8 cellular contexts compared by ENCODE assay signal in genomic region chr19:10601999-10602329, GRCh38. TPM values are rescaled to one million over a fixed set of nuclear protein-coding genes. Genes with fewer than 3 reads are reported as not detected.
DNase-seq lines count a peak whose midpoint lies in the region; ATAC-seq and TF ChIP-seq lines count a peak whose summit lies in the region.

No MANE protein-coding gene starts in this region.

- DNase-seq in activated CD4-positive, alpha-beta T cell treated with anti-CD3 and anti-CD28 coated beads, Interleukin-2, amount 10 ng/mL, durations not matched to agents 7 days and 5 days = no peak
- DNase-seq in activated CD4-positive, alpha-beta T cell treated with anti-CD3 and anti-CD28 coated beads, Interleukin-2, amount 50 U/mL, for 4 hours = no peak
- DNase-seq in WERI-Rb-1 (no peak), glutamatergic neuron (no peak)
- DNase-seq in stimulated activated naive CD8-positive, alpha-beta T cell treated with anti-CD3 and anti-CD28 coated beads, Interleukin-15, amount 100 ng/mL, for 72 hours = no peak

- POLR2A ChIA-PET in activated CD4-positive, alpha-beta T cell treated with anti-CD3 and anti-CD28 coated beads, Interleukin-2, amount 10 ng/mL, durations not matched to agents 7 days and 5 days (lab: Charles Lee) = no interaction called here

- H3K4me3 ChIP-seq in WERI-Rb-1 (ENCODE audit: low read depth, low read length) = peak overlapping the region; percentile 2; the same call in 1 of the 2 replicates

- ATAC-seq in stimulated activated naive CD8-positive, alpha-beta T cell treated with anti-CD3 and anti-CD28 coated beads, Interleukin-15, amount 100 ng/mL, for 72 hours = no peak
- no peak for ATAC-seq in HG02610 (IDR thresholded peaks at IDR 0.05; ENCODE audit: unreplicated experiment)
- ATAC-seq in GM18519 (IDR thresholded peaks at IDR 0.05; ENCODE audit: low FRiP score, unreplicated experiment) = no peak
- ATAC-seq in HG02588 (IDR thresholded peaks at IDR 0.05; ENCODE audit: unreplicated experiment) = no peak

- peak overlapping the region; percentile 70 for H3K4me3 Mint-ChIP-seq in activated CD4-positive, alpha-beta T cell treated with anti-CD3 and anti-CD28 coated beads, Interleukin-2, amount 10 ng/mL, durations not matched to agents 7 days and 5 days
- H3K4me3 Mint-ChIP-seq in glutamatergic neuron (ENCODE audit: unreplicated experiment) = peak overlapping the region; percentile 71
- H3K4me3 Mint-ChIP-seq in stimulated activated naive CD8-positive, alpha-beta T cell treated with anti-CD3 and anti-CD28 coated beads, Interleukin-15, amount 100 ng/mL, for 72 hours = peak overlapping the region; percentile 58 to 68

- no peaks in the 10 kb centered on the region for H3K36me3 ChIP-seq in WERI-Rb-1

- H3K27ac ChIP-seq in WERI-Rb-1 = no peak overlapping the region

- no peaks in the 10 kb centered on the region for H3K9me3 Mint-ChIP-seq in activated CD4-positive, alpha-beta T cell treated with anti-CD3 and anti-CD28 coated beads, Interleukin-2, amount 10 ng/mL, durations not matched to agents 7 days and 5 days
- H3K9me3 Mint-ChIP-seq in glutamatergic neuron (ENCODE audit: unreplicated experiment) = peaks cover 4% of the 10 kb centered on the region
- no peaks in the 10 kb centered on the region for H3K9me3 Mint-ChIP-seq in stimulated activated naive CD8-positive, alpha-beta T cell treated with anti-CD3 and anti-CD28 coated beads, Interleukin-15, amount 100 ng/mL, for 72 hours

- H3K27me3 ChIP-seq in WERI-Rb-1 (ENCODE audit: insufficient read depth, low read depth, severe bottlenecking) = no peaks in the 10 kb centered on the region

- H3K27me3 Mint-ChIP-seq in activated CD4-positive, alpha-beta T cell treated with anti-CD3 and anti-CD28 coated beads, Interleukin-2, amount 10 ng/mL, durations not matched to agents 7 days and 5 days = peaks cover 8% of the 10 kb centered on the region
- H3K27me3 Mint-ChIP-seq in glutamatergic neuron (ENCODE audit: unreplicated experiment) = no peaks in the 10 kb centered on the region
- H3K27me3 Mint-ChIP-seq in stimulated activated naive CD8-positive, alpha-beta T cell treated with anti-CD3 and anti-CD28 coated beads, Interleukin-15, amount 100 ng/mL, for 72 hours = no peaks in the 10 kb centered on the region

- peaks cover 9% of the 10 kb centered on the region for H3K36me3 Mint-ChIP-seq in activated CD4-positive, alpha-beta T cell treated with anti-CD3 and anti-CD28 coated beads, Interleukin-2, amount 10 ng/mL, durations not matched to agents 7 days and 5 days (ENCODE audit: low read depth)
- H3K36me3 Mint-ChIP-seq in glutamatergic neuron (ENCODE audit: unreplicated experiment) = peaks cover 12% of the 10 kb centered on the region

- H3K4me1 Mint-ChIP-seq in activated CD4-positive, alpha-beta T cell treated with anti-CD3 and anti-CD28 coated beads, Interleukin-2, amount 10 ng/mL, durations not matched to agents 7 days and 5 days = peaks cover 24% of the 10 kb centered on the region
- peaks cover 4% of the 10 kb centered on the region for H3K4me1 Mint-ChIP-seq in glutamatergic neuron (ENCODE audit: low read depth, unreplicated experiment)
- H3K4me1 Mint-ChIP-seq in stimulated activated naive CD8-positive, alpha-beta T cell treated with anti-CD3 and anti-CD28 coated beads, Interleukin-15, amount 100 ng/mL, for 72 hours = peaks cover 23% of the 10 kb centered on the region

- TF ChIP-seq CTCF in WERI-Rb-1 (IDR thresholded peaks at IDR 0.05; ENCODE audit: low read depth, low read length) (no peak), glutamatergic neuron (IDR thresholded peaks at IDR 0.05; ENCODE audit: partially characterized antibody, unreplicated experiment) (no peak)

- peak overlapping the region; percentile 85 for H3K27ac Mint-ChIP-seq in activated CD4-positive, alpha-beta T cell treated with anti-CD3 and anti-CD28 coated beads, Interleukin-2, amount 10 ng/mL, durations not matched to agents 7 days and 5 days
- H3K27ac Mint-ChIP-seq in glutamatergic neuron (ENCODE audit: unreplicated experiment) = peak overlapping the region; percentile 72
- peak overlapping the region in 1 of 2 donors; percentile 82 for H3K27ac Mint-ChIP-seq in stimulated activated naive CD8-positive, alpha-beta T cell treated with anti-CD3 and anti-CD28 coated beads, Interleukin-15, amount 100 ng/mL, for 72 hours

- CTCF ChIA-PET in activated CD4-positive, alpha-beta T cell treated with anti-CD3 and anti-CD28 coated beads, Interleukin-2, amount 10 ng/mL, durations not matched to agents 7 days and 5 days (lab: Charles Lee) = interaction anchor here (0.9 to 2.3 kb wide), 6 partner anchors 21 to 186 kb away, joined by 3 to 11 read pairs (median 4); no protein-coding TSS in a partner anchor

- no peaks in the 10 kb centered on the region for H3K9me3 ChIP-seq in WERI-Rb-1 (ENCODE audit: severe bottlenecking)

RNA-seq across cellular contexts. Expression of gene AP1M2, which starts 14.9 kb away (rescaled TPM):
- not detected for total RNA-seq in activated CD4-positive, alpha-beta T cell treated with anti-CD3 and anti-CD28 coated beads, Interleukin-2, amount 10 ng/mL, durations not matched to agents 7 days and 5 days
- total RNA-seq in glutamatergic neuron (ENCODE audit: unreplicated experiment) = 1.2 TPM

RNA-seq across cellular contexts. Expression of gene SLC44A2, which starts 23.4 kb away (rescaled TPM):
- total RNA-seq in activated CD4-positive, alpha-beta T cell treated with anti-CD3 and anti-CD28 coated beads, Interleukin-2, amount 10 ng/mL, durations not matched to agents 7 days and 5 days = 100 to 1,000 TPM; 162 to 189 TPM
- total RNA-seq in glutamatergic neuron (ENCODE audit: unreplicated experiment) = 129 TPM

RNA-seq across cellular contexts. Expression of gene CDKN2D, which starts 33.2 kb away (rescaled TPM):
- total RNA-seq in activated CD4-positive, alpha-beta T cell treated with anti-CD3 and anti-CD28 coated beads, Interleukin-2, amount 10 ng/mL, durations not matched to agents 7 days and 5 days = 10 to 100 TPM; 78.6 to 88.9 TPM
- total RNA-seq in glutamatergic neuron (ENCODE audit: unreplicated experiment) = 68.3 TPM

RNA-seq across cellular contexts. Expression of gene KRI1, which starts 36.2 kb away (rescaled TPM):
- 10 to 100 TPM; 68.1 to 78.4 TPM for total RNA-seq in activated CD4-positive, alpha-beta T cell treated with anti-CD3 and anti-CD28 coated beads, Interleukin-2, amount 10 ng/mL, durations not matched to agents 7 days and 5 days
- total RNA-seq in glutamatergic neuron (ENCODE audit: unreplicated experiment) = 24.1 TPM

RNA-seq across cellular contexts. Expression of gene ILF3, which starts 52.2 kb away (rescaled TPM):
- total RNA-seq in activated CD4-positive, alpha-beta T cell treated with anti-CD3 and anti-CD28 coated beads, Interleukin-2, amount 10 ng/mL, durations not matched to agents 7 days and 5 days = 100 to 1,000 TPM; 385 to 389 TPM
- 536 TPM for total RNA-seq in glutamatergic neuron (ENCODE audit: unreplicated experiment)
